Comparison of ENCODE assay signal across 9 cellular contexts in the genomic region with DNA sequence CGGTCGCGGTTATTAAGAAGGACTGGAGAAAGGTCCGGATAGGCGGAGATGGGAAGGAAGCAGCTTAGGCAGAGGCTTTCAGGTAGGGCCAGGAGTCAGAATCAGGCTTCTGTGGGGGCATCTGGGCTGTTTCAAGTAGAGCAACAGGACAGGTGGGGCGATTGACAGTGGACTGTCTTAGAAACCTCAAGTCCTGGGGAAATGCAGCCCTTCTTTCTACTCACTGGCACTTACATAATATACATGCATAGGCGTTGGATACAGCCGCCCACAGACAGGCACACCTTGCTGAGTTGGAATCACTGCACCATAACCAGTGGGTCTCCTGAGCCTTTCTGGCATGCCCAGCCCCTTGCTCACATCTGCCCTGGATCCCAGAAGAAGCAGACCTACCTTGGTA. TPM values are rescaled to one million over a fixed set of nuclear protein-coding genes. Genes with fewer than 3 reads are reported as not detected.
DNase-seq lines count a peak whose midpoint lies in the region; ATAC-seq, FAIRE-seq and TF ChIP-seq lines count a peak whose summit lies in the region.
"Had no signal": no experiment of that assay in that cellular context is flagged by ENCODE, and none has a peak within 500 bp of the region (broad histone marks: within the 10 kb centered on the region; RNA-seq: fewer than 3 reads in every experiment).

No MANE protein-coding gene starts in this region.

- ATAC-seq in T-cell (replicated peaks in 1 of 4) = no peak
- ATAC-seq in HG03460 (IDR thresholded peaks at IDR 0.05; ENCODE audit: unreplicated experiment) = no peak
- ATAC-seq in HG03025 (IDR thresholded peaks at IDR 0.05; ENCODE audit: low FRiP score, unreplicated experiment) = no peak
- ATAC-seq in sciatic nerve = no peak

- peaks cover 19% of the 10 kb centered on the region for H3K36me3 Mint-ChIP-seq in T-cell

- POLR2A ChIA-PET in T-cell (lab: Charles Lee) = interaction anchor here in 1 of 2 donors (1.5 kb wide), 1 partner anchor 26 kb away, joined by 7 read pairs; the partner anchor contains the start of gene OXSR1

- peaks cover 57 to 63% (median 58%) of the 10 kb centered on the region in 3 donors for H3K4me1 Mint-ChIP-seq in T-cell

- no peak for TF ChIP-seq CTCF in foreskin fibroblast (IDR thresholded peaks at IDR 0.05; ENCODE audit: low read depth, low read length)

- peak overlapping the region; percentile 89 to 97 (median 96) for H3K4me3 Mint-ChIP-seq in T-cell

- H3K27me3 Mint-ChIP-seq in T-cell = no peaks in the 10 kb centered on the region

- CTCF ChIA-PET in T-cell (lab: Charles Lee) = interaction anchor here in 1 of 2 donors (0.9 kb wide), 1 partner anchor 25 kb away, joined by 4 read pairs; no protein-coding TSS in a partner anchor

- H3K4me3 ChIP-seq in foreskin fibroblast (ENCODE audit: low read depth in 1 of 2, low read length in 2 of 2) (peak overlapping the region; percentile 58 to 65), skeletal muscle cell (ENCODE audit: low read depth, low read length) (peak overlapping the region; percentile 76)

- DNase-seq in GM19239 (ENCODE audit: insufficient read length, low spot score) (no peak), T-cell (no peak), foreskin fibroblast (peak in 1 of 2 donors; percentile 28), skeletal muscle cell (ENCODE audit: low read depth) (no peak), NCI-H146 treated with DMSO at 0.1 percent for 48 hours (lab: John Stamatoyannopoulos, UW; ENCODE audit: unreplicated experiment) (no peak), sciatic nerve (ENCODE audit: low spot score) (no peak)

- peak; percentile 63 for FAIRE-seq in GM19239 (lab: Jason Lieb, UNC)
- FAIRE-seq: endometrium had no signal

- intact Hi-C loops in sciatic nerve (cut with DNase I) = loop anchor here (10.0 kb wide), 1 partner anchor 284 kb away; no protein-coding TSS in a partner anchor

- peak overlapping the region; percentile 99 to 100 for H3K27ac Mint-ChIP-seq in T-cell

- H3K9me3 Mint-ChIP-seq in T-cell = no peaks in the 10 kb centered on the region

RNA-seq across cellular contexts. Expression of gene MYD88, which starts 0.7 kb away (rescaled TPM):
- total RNA-seq in T-cell (10 to 100 TPM; 32.4 to 68.5 (median 56.6) TPM), sciatic nerve (25.0 TPM)

RNA-seq across cellular contexts. Expression of gene ACAA1, which starts 2.3 kb away (rescaled TPM):
- total RNA-seq in T-cell (10 to 100 TPM; 70.7 to 97.1 (median 90.8) TPM), sciatic nerve (67.6 TPM)

RNA-seq across cellular contexts. Expression of gene OXSR1, which starts 26.1 kb away (rescaled TPM):
- total RNA-seq in T-cell = 10 to 100 TPM; 30.7 to 40.4 (median 37.4) TPM
- 42.6 TPM for total RNA-seq in sciatic nerve
